Comparison of ENCODE assay signal across 18 cellular contexts in genomic region chr2:55093381-55093780, GRCh38. TPM values are rescaled to one million over a fixed set of nuclear protein-coding genes. Genes with fewer than 3 reads are reported as not detected.
DNase-seq lines count a peak whose midpoint lies in the region; ATAC-seq, FAIRE-seq and TF ChIP-seq lines count a peak whose summit lies in the region.
"Had no signal": no experiment of that assay in that cellular context is flagged by ENCODE, and none has a peak within 500 bp of the region (broad histone marks: within the 10 kb centered on the region; RNA-seq: fewer than 3 reads in every experiment).

No MANE protein-coding gene starts in this region.

- TF ChIP-seq EP300 in A549 (IDR thresholded peaks at IDR 0.05) = no peak

- FAIRE-seq in A549 (lab: Jason Lieb, UNC) = no peak
- FAIRE-seq: GM12892 had no signal

- DNase-seq in A549 (ENCODE audit: low read depth in 1 of 2, low spot score in 1 of 2) (no peak), IMR-90 (peak; percentile 93), fibroblast of pulmonary artery (ENCODE audit: low read depth) (peak; percentile 82), NCI-H748 treated with DMSO at 0.1 percent for 48 hours (lab: John Stamatoyannopoulos, UW) (no peak), uterus (no peak), NCI-H1694 treated with DMSO at 0.1 percent for 48 hours (lab: John Stamatoyannopoulos, UW) (no peak), immature natural killer cell (no peak)
- DNase-seq: activated CD4-positive, alpha-beta T cell treated with anti-CD3 and anti-CD28 coated beads for 36 hours; activated T-cell treated with anti-CD3 and anti-CD28 coated beads, Interleukin-2, amount 50 U/mL, for 72 hours; body of pancreas; DMS53; NCI-H1417 treated with DMSO at 0.1 percent for 48 hours; NCI-H526 treated with DMSO at 0.1 percent for 48 hours; transverse colon had no signal

- peak overlapping the region; percentile 16 for H2AFZ ChIP-seq in IMR-90 (replicated peaks; ENCODE audit: low read length, poor library complexity)
- H2AFZ ChIP-seq: parathyroid adenoma had no signal

- H3K27me3 ChIP-seq in IMR-90 (ENCODE audit: control insufficient read depth, insufficient read depth, low read length) (no peaks in the 10 kb centered on the region), uterus (no peaks in the 10 kb centered on the region)
- H3K27me3 ChIP-seq: body of pancreas, transverse colon had no signal

- H3K23ac ChIP-seq in IMR-90 (ENCODE audit: low read depth, low read length) = peak overlapping the region; percentile 72; the same call in 1 of the 2 replicates

- TF ChIP-seq CTCF in A549 (IDR thresholded peaks at IDR 0.05) (no peak), IMR-90 (conservative IDR thresholded peaks at IDR 0.05; ENCODE audit: low read depth, low read length) (no peak), fibroblast of pulmonary artery (IDR thresholded peaks at IDR 0.05; ENCODE audit: low read length, missing control alignments) (no peak), uterus (IDR thresholded peaks at IDR 0.05) (no peak)

- H3K9me3 Mint-ChIP-seq in immature natural killer cell = no peaks in the 10 kb centered on the region
- H3K9me3 Mint-ChIP-seq: GM23338 had no signal

- H3K27ac ChIP-seq in A549 (peak overlapping the region; percentile 37 to 62; a peak in 4 of 6 replicates), IMR-90 (ENCODE audit: insufficient read depth, low read length) (peak overlapping the region; percentile 21; the same call in 1 of the 2 replicates), uterus (no peak overlapping the region)
- H3K27ac ChIP-seq: body of pancreas, parathyroid adenoma had no signal

- peaks cover 0 to 3% (median 0%) of the 10 kb centered on the region in 3 donors for H3K36me3 Mint-ChIP-seq in immature natural killer cell

- CTCF ChIA-PET in A549 (lab: Yijun Ruan, JAX) = interaction anchor here (0.8 to 3.1 kb wide), 5 partner anchors 9 to 194 kb away, joined by 3 to 12 read pairs (median 5); partner anchors contain the start of gene RTN4
- CTCF ChIA-PET in IMR-90 (lab: Yijun Ruan, JAX) = interaction anchor here (1.7 kb wide), 1 partner anchor 194 kb away, joined by 4 read pairs; no protein-coding TSS in a partner anchor

- H3K27ac Mint-ChIP-seq in immature natural killer cell = no peak overlapping the region
- H3K27ac Mint-ChIP-seq: activated CD4-positive, alpha-beta T cell treated with anti-CD3 and anti-CD28 coated beads for 36 hours; activated T-cell treated with anti-CD3 and anti-CD28 coated beads, Interleukin-2, amount 50 U/mL, for 72 hours; GM23338 had no signal

- peak overlapping the region; percentile 64; the same call in 1 of the 2 replicates for H4K91ac ChIP-seq in IMR-90 (ENCODE audit: insufficient read depth, low read depth, low read length)

- peak overlapping the region; percentile 41 for H3K14ac ChIP-seq in IMR-90 (replicated peaks; ENCODE audit: low read depth, low read length)

- intact Hi-C loops in IMR-90 (cut with micrococcal nuclease) (no loop called here), uterus (cut with DNase I; ENCODE audit: low total_unique reads) (no loop called here)

- peak overlapping the region; percentile 92 for H2BK20ac ChIP-seq in IMR-90 (ENCODE audit: low read depth, low read length)

- H3K4me3 ChIP-seq in A549 = no peak overlapping the region
- no peak overlapping the region for H3K4me3 ChIP-seq in IMR-90 (ENCODE audit: insufficient read depth, low read depth, low read length)
- H3K4me3 ChIP-seq in fibroblast of pulmonary artery (replicated peaks; ENCODE audit: low read depth, low read length) = no peak overlapping the region
- H3K4me3 ChIP-seq in uterus = no peak overlapping the region
- H3K4me3 ChIP-seq: body of pancreas, GM23338, transverse colon had no signal

- no peaks in the 10 kb centered on the region for H4K20me1 ChIP-seq in IMR-90 (ENCODE audit: insufficient read depth, low read length)

- TF ChIP-seq POLR2A in A549 (IDR thresholded peaks at IDR 0.05; ENCODE audit: low read length) (no peak), IMR-90 (IDR thresholded peaks at IDR 0.05; ENCODE audit: low read depth, low read length) (no peak), uterus (IDR thresholded peaks at IDR 0.05) (no peak)

- peak overlapping the region; percentile 44; the same call in 1 of the 2 replicates for H3K56ac ChIP-seq in IMR-90 (ENCODE audit: extremely low read depth, insufficient read depth, low read length)

- TF ChIP-seq RAD21 in A549 (conservative IDR thresholded peaks at IDR 0.05 in 1 of 2, IDR thresholded peaks at IDR 0.05 in 1 of 2) = no peak
- no peak for TF ChIP-seq RAD21 in IMR-90 (IDR thresholded peaks at IDR 0.05; ENCODE audit: low read length)

- H3K79me1 ChIP-seq in IMR-90 (ENCODE audit: low read depth in 1 of 2, low read length in 2 of 2) = peaks cover 23 to 40% of the 10 kb centered on the region in 2 experiments

- POLR2A ChIA-PET in A549 (lab: Yijun Ruan, JAX) = interaction anchor here (1.7 kb wide), 1 partner anchor 43 kb away, joined by 9 read pairs; the partner anchor contains the start of gene RTN4
- POLR2A ChIA-PET in IMR-90 (lab: Charles Lee; ENCODE audit: unreplicated experiment) = interaction anchor here (0.5 to 0.7 kb wide), 2 partner anchors 22 to 23 kb away, joined by 4 to 13 read pairs; no protein-coding TSS in a partner anchor

- H3K27me3 Mint-ChIP-seq in immature natural killer cell (ENCODE audit: low read depth in 3 of 3) = peaks cover 0 to 2% (median 2%) of the 10 kb centered on the region in 3 donors
- H3K27me3 Mint-ChIP-seq: activated CD4-positive, alpha-beta T cell treated with anti-CD3 and anti-CD28 coated beads for 36 hours had no signal

- peaks cover 18% of the 10 kb centered on the region for H3K9me1 ChIP-seq in IMR-90 (ENCODE audit: insufficient read depth, low read length)

- no peak overlapping the region for H3K4me3 Mint-ChIP-seq in immature natural killer cell
- H3K4me3 Mint-ChIP-seq: activated CD4-positive, alpha-beta T cell treated with anti-CD3 and anti-CD28 coated beads for 36 hours; activated T-cell treated with anti-CD3 and anti-CD28 coated beads, Interleukin-2, amount 50 U/mL, for 72 hours; GM23338 had no signal

- ATAC-seq in A549 (peak in 1 of 2 experiments; percentile 48; a peak in 3 of 6 replicates), IMR-90 (ENCODE audit: low read depth) (peak; percentile 64), SK-N-SH treated with all-trans-retinoic acid at 6 μM for 48 hours (peak; percentile 69)
- ATAC-seq: activated CD4-positive, alpha-beta T cell treated with anti-CD3 and anti-CD28 coated beads for 36 hours; activated T-cell treated with anti-CD3 and anti-CD28 coated beads, Interleukin-2, amount 50 U/mL, for 72 hours; body of pancreas; GM23338 had no signal

- H3K9ac ChIP-seq in IMR-90 (ENCODE audit: low read depth, low read length) = no peak overlapping the region; the same call in 1 of the 2 replicates
- H3K9ac ChIP-seq: parathyroid adenoma had no signal

- BruUV-seq in IMR-90 (replicated peaks; lab: Mats Ljungman, UMichigan) = no TSS peak

- H2BK120ac ChIP-seq in IMR-90 (ENCODE audit: low read depth, low read length) = peak overlapping the region; percentile 92

- peak overlapping the region; percentile 13 for H4K5ac ChIP-seq in IMR-90 (ENCODE audit: low read depth, low read length)

- H2BK15ac ChIP-seq in IMR-90 (ENCODE audit: low read depth, low read length) = peak overlapping the region; percentile 67

- peak overlapping the region; percentile 71 for H3K4ac ChIP-seq in IMR-90 (ENCODE audit: low read depth, low read length)

- H4K8ac ChIP-seq in IMR-90 (ENCODE audit: low read depth in 2 of 2, low read length in 2 of 2) = peak overlapping the region; percentile 36 to 67

- no peaks in the 10 kb centered on the region for H3K36me3 ChIP-seq in IMR-90 (ENCODE audit: control insufficient read depth, insufficient read depth, low read length)
- no peaks in the 10 kb centered on the region for H3K36me3 ChIP-seq in uterus
- H3K36me3 ChIP-seq: transverse colon had no signal

- H3K4me2 ChIP-seq in A549 (peak overlapping the region; percentile 23), IMR-90 (ENCODE audit: low read depth, low read length) (peak overlapping the region; percentile 38)
- H3K4me2 ChIP-seq: GM23338 had no signal

- peaks cover 32% of the 10 kb centered on the region for H3K4me1 ChIP-seq in A549
- H3K4me1 ChIP-seq in IMR-90 (ENCODE audit: control insufficient read depth, insufficient read depth, low read length) = peaks cover 32% of the 10 kb centered on the region
- peaks cover 0 to 8% of the 10 kb centered on the region in 2 donors for H3K4me1 ChIP-seq in uterus

- H3K18ac ChIP-seq in IMR-90 (ENCODE audit: low read depth, low read length) = peak overlapping the region; percentile 25; the same call in 1 of the 2 replicates

- in situ Hi-C loops in IMR-90 (cut with MboI; ENCODE audit: low sequenced_read_pairs) = no loop called here

- peak overlapping the region; percentile 72 for H2BK5ac ChIP-seq in IMR-90 (ENCODE audit: low read depth, low read length, poor library complexity, severe bottlenecking)

- H3K4me1 Mint-ChIP-seq in immature natural killer cell = no peaks in the 10 kb centered on the region

- H3K9me3 ChIP-seq in A549 (no peaks in the 10 kb centered on the region), IMR-90 (ENCODE audit: control insufficient read depth, insufficient read depth, low read length) (no peaks in the 10 kb centered on the region), uterus (no peaks in the 10 kb centered on the region)
- H3K9me3 ChIP-seq: body of pancreas, transverse colon had no signal

- dilution Hi-C loops in IMR-90 (cut with HindIII; ENCODE audit: low sequenced_read_pairs, unreplicated experiment) = no loop called here

- WGBS in A549 (ENCODE audit: missing lambda C conversion rate) = 37% methylated on average over 4 of the region's 4 CpGs
- no CpG with 5 or more reads among the region's 4 CpGs for WGBS in IMR-90 (ENCODE audit: extremely low coverage in 2 of 2, insufficient read length in 1 of 2), 2 experiments

- no peak overlapping the region for H2AK9ac ChIP-seq in IMR-90 (replicated peaks; ENCODE audit: low read depth, low read length, poor library complexity)

- no peak overlapping the region for H2AK5ac ChIP-seq in IMR-90 (ENCODE audit: low read depth, low read length)

TF ChIP-seq in IMR-90, 13 proteins besides CTCF, POLR2A, EP300 and RAD21 (continues in another document):
- TF ChIP-seq MXI1 (IDR thresholded peaks at IDR 0.05; ENCODE audit: borderline replicate concordance, low read depth, low read length) = no peak

TF ChIP-seq in SK-N-SH treated with all-trans-retinoic acid at 6 μM for 48 hours, 23 proteins besides CTCF, POLR2A, EP300 and RAD21 (continues in another document):
- TF ChIP-seq OSR1 (CRISPR knock-in tag; IDR thresholded peaks at IDR 0.05) = no peak

RNA-seq across cellular contexts. Expression of gene RTN4, which starts 43.1 kb away (rescaled TPM):
- polyA plus RNA-seq in A549 (2011; rRNA removed) (302 and 336 TPM in 2 replicates), A549 (2017; fragmentation: RNase III; extraction: RNeasy Plus Mini Kit Qiagen cat#74134 plus additional on column Dnase treatment) (367 to 403 TPM (median 394 TPM) in 3 replicates), IMR-90 (2012; rRNA removed) (466 and 588 TPM in 2 replicates), immature natural killer cell (100 to 1,000 TPM in 2 of 3 donors, 10 to 100 TPM in 1; 75.8 to 173 (median 152) TPM)
- 195 and 217 TPM in 2 replicates for polyA plus RNA-seq in A549 (2012; cell fraction: cytosol; rRNA removed)
- polyA plus RNA-seq in A549 (2012; cell fraction: nucleus; rRNA removed) = 194 and 224 TPM in 2 replicates
- polyA minus RNA-seq in A549 (2011; rRNA and poly(A)+ RNA removed) = 164 and 187 TPM in 2 replicates
- total RNA-seq in IMR-90 (2012; rRNA removed) (77.8 and 216 TPM in 2 replicates), uterus (100 to 1,000 TPM; 119 to 205 (median 154) TPM)
- polyA plus RNA-seq in IMR-90 (2012; cell fraction: cytosol; rRNA removed) = 457 and 1,011 TPM in 2 replicates
- polyA plus RNA-seq in IMR-90 (2012; cell fraction: nucleus; rRNA removed; ENCODE audit: low replicate concordance) = 258 and 509 TPM in 2 replicates

Comparison
In these comparisons a context has a peak if more than half of its experiments do, and no peak if none do; other contexts are left out.
1. DNase-seq: peak in IMR-90 (single experiment) and fibroblast of pulmonary artery (single experiment); none in A549 (0 of 2), NCI-H748 treated with DMSO at 0.1 percent for 48 hours (single experiment), uterus (0 of 2), NCI-H1694 treated with DMSO at 0.1 percent for 48 hours (single experiment) and immature natural killer cell (0 of 3).
2. H3K27ac ChIP-seq: peak in A549 (2 of 2) and IMR-90 (single experiment); none in uterus (0 of 2).